23 cellular contexts compared by ENCODE assay signal in the genomic region with DNA sequence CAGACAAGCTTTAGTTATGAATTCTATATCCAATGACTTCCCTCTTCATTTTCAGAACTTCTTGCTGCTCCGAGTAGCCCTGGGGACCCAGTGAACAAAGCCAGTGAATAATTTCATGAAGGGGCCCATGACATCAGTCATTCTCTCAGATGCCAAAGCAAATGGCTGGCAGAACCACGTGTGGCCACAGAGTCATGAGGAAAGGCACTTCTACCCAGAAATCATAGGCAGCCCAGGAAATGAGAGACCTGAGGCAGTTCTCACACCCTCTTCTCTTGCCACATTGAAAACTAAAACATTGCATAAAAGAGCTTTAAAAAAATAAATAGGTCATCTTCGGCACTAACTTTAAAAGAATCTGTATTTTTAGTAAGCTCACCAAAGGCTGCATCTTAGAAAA. TPM values are rescaled to one million over a fixed set of nuclear protein-coding genes. Genes with fewer than 3 reads are reported as not detected.
DNase-seq lines count a peak whose midpoint lies in the region; ATAC-seq and TF ChIP-seq lines count a peak whose summit lies in the region.
"Had no signal": no experiment of that assay in that cellular context is flagged by ENCODE, and none has a peak within 500 bp of the region (broad histone marks: within the 10 kb centered on the region; RNA-seq: fewer than 3 reads in every experiment).

No MANE protein-coding gene starts in this region.

- peak overlapping the region; percentile 2 to 75 for H3K27ac ChIP-seq in liver (ENCODE audit: low read depth in 1 of 2, low read length in 2 of 2)
- H3K27ac ChIP-seq in thoracic aorta = no peak overlapping the region
- H3K27ac ChIP-seq: BLaER1 treated with 17β-estradiol and CSF1 and Interleukin-3, amounts not matched to agents 10 nM and 100 nM; esophagus squamous epithelium had no signal

- peaks cover 18% of the 10 kb centered on the region for H3K27me3 Mint-ChIP-seq in activated naive CD4-positive, alpha-beta T cell treated with anti-CD3 and anti-CD28 coated beads for 36 hours (ENCODE audit: low read depth)
- H3K27me3 Mint-ChIP-seq: progenitor cell of endocrine pancreas had no signal

- no peaks in the 10 kb centered on the region for H3K9me3 Mint-ChIP-seq in activated naive CD4-positive, alpha-beta T cell treated with anti-CD3 and anti-CD28 coated beads for 36 hours
- H3K9me3 Mint-ChIP-seq: activated T-helper 2 cell treated with anti-CD3 and anti-CD28 coated beads, Interferon-gamma antibody, Interleukin-2, Interleukin-4, amounts not matched to agents 10 μg/mL and 5 μg/mL and 100 μg/mL, durations not matched to agents 14 hours and 24 hours and 36 hours; nephron; WTC11 had no signal

- CTCF ChIA-PET in activated naive CD4-positive, alpha-beta T cell treated with anti-CD3 and anti-CD28 coated beads for 36 hours (lab: Charles Lee) = interaction anchor here (0.6 to 1.6 kb wide), 3 partner anchors 9 to 59 kb away, joined by 3 to 5 read pairs (median 4); no protein-coding TSS in a partner anchor

- H3K4me1 ChIP-seq in liver (ENCODE audit: control insufficient read depth in 4 of 4, insufficient read depth in 4 of 4, low read length in 3 of 4) (peaks cover 5 to 24% (median 10%) of the 10 kb centered on the region in 4 donors), thoracic aorta (ENCODE audit: control insufficient read depth in 1 of 2, low read depth in 2 of 2) (peaks cover 6 to 17% of the 10 kb centered on the region in 2 donors)

- H3K36me3 ChIP-seq in liver (ENCODE audit: control insufficient read depth in 4 of 4, insufficient read depth in 3 of 4, low read depth in 1 of 4, low read length in 3 of 4) (no peaks in the 10 kb centered on the region), thoracic aorta (no peaks in the 10 kb centered on the region)
- H3K36me3 ChIP-seq: adrenal gland; BLaER1 treated with 17β-estradiol and CSF1 and Interleukin-3, amounts not matched to agents 10 nM and 100 nM; esophagus squamous epithelium; MG63 had no signal

- intact Hi-C loops in activated naive CD4-positive, alpha-beta T cell treated with anti-CD3 and anti-CD28 coated beads for 36 hours (cut with micrococcal nuclease) = no loop called here

- H3K9ac ChIP-seq in liver (ENCODE audit: low read depth in 1 of 2, low read length in 2 of 2) = no peak overlapping the region
- H3K9ac ChIP-seq: BLaER1 treated with 17β-estradiol and CSF1 and Interleukin-3, amounts not matched to agents 10 nM and 100 nM had no signal

- H3K9me3 ChIP-seq in liver (ENCODE audit: control insufficient read depth in 4 of 4, low read length in 3 of 4) = no peaks in the 10 kb centered on the region
- H3K9me3 ChIP-seq in thoracic aorta = no peaks in the 10 kb centered on the region
- H3K9me3 ChIP-seq: A549, adrenal gland, esophagus squamous epithelium, MG63 had no signal

- TF ChIP-seq CTCF in liver (IDR thresholded peaks at IDR 0.05; ENCODE audit: low read depth, low read length, missing input control) (no peak), thoracic aorta (IDR thresholded peaks at IDR 0.05) (no peak)

- H3K4me3 Mint-ChIP-seq in activated naive CD4-positive, alpha-beta T cell treated with anti-CD3 and anti-CD28 coated beads for 36 hours = no peak overlapping the region
- H3K4me3 Mint-ChIP-seq: nephron, WTC11 had no signal

- no peak for ATAC-seq in thoracic aorta (ENCODE audit: insufficient number of reproducible peaks, low FRiP score, low read depth)
- ATAC-seq: A549, Right ventricle myocardium inferior, WTC11 had no signal

- 78% methylated on average over 3 of the region's 3 CpGs for WGBS in liver

- no peak overlapping the region for H3K27ac Mint-ChIP-seq in activated naive CD4-positive, alpha-beta T cell treated with anti-CD3 and anti-CD28 coated beads for 36 hours
- H3K27ac Mint-ChIP-seq: activated T-helper 2 cell treated with anti-CD3 and anti-CD28 coated beads, Interferon-gamma antibody, Interleukin-2, Interleukin-4, amounts not matched to agents 10 μg/mL and 5 μg/mL and 100 μg/mL, durations not matched to agents 14 hours and 24 hours and 36 hours; nephron; progenitor cell of endocrine pancreas; WTC11 had no signal

- H3K4me1 Mint-ChIP-seq in activated naive CD4-positive, alpha-beta T cell treated with anti-CD3 and anti-CD28 coated beads for 36 hours (ENCODE audit: low read depth) = peaks cover 18% of the 10 kb centered on the region

- no peak for TF ChIP-seq RAD21 in liver (IDR thresholded peaks at IDR 0.05)

- H3K36me3 Mint-ChIP-seq in activated naive CD4-positive, alpha-beta T cell treated with anti-CD3 and anti-CD28 coated beads for 36 hours (ENCODE audit: low read depth) = no peaks in the 10 kb centered on the region
- H3K36me3 Mint-ChIP-seq: WTC11 had no signal

- no peak overlapping the region for H3K4me3 ChIP-seq in liver (ENCODE audit: low read depth in 1 of 3, low read length in 3 of 3)
- peak overlapping the region; percentile 10 for H3K4me3 ChIP-seq in thoracic aorta
- H3K4me3 ChIP-seq: A549; adrenal gland; BLaER1 treated with 17β-estradiol and CSF1 and Interleukin-3, amounts not matched to agents 10 nM and 100 nM; esophagus squamous epithelium; MG63 had no signal

- H3K27me3 ChIP-seq in liver (ENCODE audit: control insufficient read depth in 4 of 4, insufficient read depth in 4 of 4, low read length in 3 of 4) = no peaks in the 10 kb centered on the region
- H3K27me3 ChIP-seq in thoracic aorta (replicated peaks; ENCODE audit: insufficient read depth) = no peaks in the 10 kb centered on the region
- H3K27me3 ChIP-seq: adrenal gland, MG63 had no signal

- peak; percentile 12 for DNase-seq in activated naive CD4-positive, alpha-beta T cell treated with anti-CD3 and anti-CD28 coated beads for 36 hours
- no peak for DNase-seq in activated naive CD4-positive, alpha-beta T cell treated with anti-CD3 and anti-CD28 coated beads, Interleukin-2, amount 50 U/mL, for 16 hours
- peak; percentile 21 for DNase-seq in RPMI8226
- no peak for DNase-seq in thoracic aorta (ENCODE audit: low spot score)
- no peak for DNase-seq in DMS 273 (lab: John Stamatoyannopoulos, UW; ENCODE audit: unreplicated experiment)
- DNase-seq in T1000 (lab: John Stamatoyannopoulos, UW) = no peak
- DNase-seq in SHP77 treated with DMSO at 0.1 percent for 48 hours (lab: John Stamatoyannopoulos, UW) = no peak
- DNase-seq: effector CD4-positive, alpha-beta T cell; esophagus squamous epithelium; mammary epithelial cell; MG63; NK-92 treated with Interleukin-12 subunit alpha and Interleukin-12 subunit beta, amount 100 ng/mL, for 24 hours; T-helper 1 cell; trophoblast cell had no signal

TF ChIP-seq in liver, 16 proteins besides CTCF, POLR2A, EP300 and RAD21:
- TF ChIP-seq JUND (IDR thresholded peaks at IDR 0.05) (no peak), GABPA (IDR thresholded peaks at IDR 0.05 in 1 of 2, conservative IDR thresholded peaks at IDR 0.05 in 1 of 2) (no peak), HNF4G (IDR thresholded peaks at IDR 0.05) (no peak), SP1 (IDR thresholded peaks at IDR 0.05) (no peak), FOXA2 (IDR thresholded peaks at IDR 0.05) (no peak)
- TF ChIP-seq, protein P1, sequence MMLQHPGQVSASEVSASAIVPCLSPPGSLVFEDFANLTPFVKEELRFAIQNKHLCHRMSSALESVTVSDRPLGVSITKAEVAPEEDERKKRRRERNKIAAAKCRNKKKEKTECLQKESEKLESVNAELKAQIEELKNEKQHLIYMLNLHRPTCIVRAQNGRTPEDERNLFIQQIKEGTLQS (IDR thresholded peaks at IDR 0.05) = no peak

RNA-seq across cellular contexts. Expression of a gene that starts 4.3 kb away (rescaled TPM):
- 1 to 10 TPM; 3.9 to 5.3 TPM for total RNA-seq in activated naive CD4-positive, alpha-beta T cell treated with anti-CD3 and anti-CD28 coated beads for 36 hours
- total RNA-seq in liver (10 to 100 TPM in 1 of 2 donors, 1 to 10 TPM in 1; 7.6 to 16.0 TPM), thoracic aorta (100 to 1,000 TPM; 107 to 118 TPM)
- polyA plus RNA-seq in liver = 10 to 100 TPM in 1 of 2 donors, 1 to 10 TPM in 1; 3.9 to 12.5 TPM

Comparison
In these comparisons a context has a peak if more than half of its experiments do, and no peak if none do; other contexts are left out.
1. DNase-seq: peak in activated naive CD4-positive, alpha-beta T cell treated with anti-CD3 and anti-CD28 coated beads for 36 hours (single experiment) and RPMI8226 (single experiment); none in activated naive CD4-positive, alpha-beta T cell treated with anti-CD3 and anti-CD28 coated beads, Interleukin-2, amount 50 U/mL, for 16 hours (single experiment), thoracic aorta (single experiment), DMS 273 (single experiment), T1000 (single experiment) and SHP77 treated with DMSO at 0.1 percent for 48 hours (single experiment).
2. H3K27ac ChIP-seq: peak in liver (2 of 2); none in thoracic aorta (0 of 2).
3. RNA of a gene that starts 4.3 kb away (total RNA-seq): 107 to 118 TPM in thoracic aorta; 7.6 to 16.0 TPM in liver and 3.9 to 5.3 TPM in activated naive CD4-positive, alpha-beta T cell treated with anti-CD3 and anti-CD28 coated beads for 36 hours; every median in the first group is over 4 times any median in the second.